ENCODE assay signal across 15 cellular contexts in the genomic region with DNA sequence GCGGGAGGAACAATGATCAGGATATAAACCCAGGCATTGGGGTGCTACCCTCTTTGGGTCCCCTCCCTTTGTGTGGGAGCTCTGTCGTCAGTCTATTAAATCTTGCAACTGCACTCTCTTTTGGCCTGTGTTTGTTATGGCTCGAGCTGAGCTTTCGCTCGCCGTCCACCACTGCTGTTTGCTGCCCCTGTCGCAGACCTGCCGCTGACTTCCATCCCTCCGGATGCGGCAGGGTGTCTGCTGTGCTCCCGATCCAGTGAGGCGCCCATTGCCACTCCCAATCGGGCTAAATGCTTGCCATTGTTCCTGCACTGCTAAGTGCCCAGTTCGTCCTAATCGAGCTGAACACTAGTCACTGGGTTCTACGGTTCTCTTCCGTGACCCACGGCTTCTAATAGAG.
"Had no signal": no experiment of that assay in that cellular context is flagged by ENCODE, and none has a peak within 500 bp of the region (broad histone marks: within the 10 kb centered on the region; RNA-seq: fewer than 3 reads in every experiment).

No MANE protein-coding gene starts in this region.

- H3K27ac Mint-ChIP-seq: effector memory CD8-positive, alpha-beta T cell; naive thymus-derived CD8-positive, alpha-beta T cell; stimulated activated memory B cell treated with anti-CD40 and anti-IgM and Interleukin-4, amounts not matched to agents 10 μg/mL and 1 μg/mL and 100 μg/mL, for 72 hours; stimulated activated naive CD8-positive, alpha-beta T cell treated with anti-CD3 and anti-CD28 coated beads, Interleukin-15, Interleukin-2, amounts not matched to agents 100 ng/mL and 50 ng/mL, for 24 hours had no signal

- H3K4me1 ChIP-seq: foreskin keratinocyte, spleen, tibial artery had no signal

- H3K4me3 ChIP-seq: mucosa of descending colon, spleen, tibial artery had no signal

- DNase-seq: effector memory CD8-positive, alpha-beta T cell; erythroblast; left colon; left ventricle myocardium superior; mucosa of descending colon; naive thymus-derived CD8-positive, alpha-beta T cell; spleen; stimulated activated CD4-positive, alpha-beta T cell treated with anti-CD3 and anti-CD28 coated beads, Interleukin-15, amount 100 ng/mL, for 24 hours; stimulated activated CD4-positive, alpha-beta T cell treated with anti-CD3 and anti-CD28 coated beads, Interleukin-1b, Interleukin-23, amount 100 ng/mL, for 48 hours; stimulated activated CD4-positive, alpha-beta T cell treated with anti-CD3 and anti-CD28 coated beads, Interleukin-4, amount 100 ng/mL, for 24 hours; tibial artery had no signal

- H3K27me3 ChIP-seq: foreskin keratinocyte, spleen, tibial artery had no signal

- H3K4me3 Mint-ChIP-seq: effector memory CD8-positive, alpha-beta T cell; naive thymus-derived CD8-positive, alpha-beta T cell; stimulated activated memory B cell treated with anti-CD40 and anti-IgM and Interleukin-4, amounts not matched to agents 10 μg/mL and 1 μg/mL and 100 μg/mL, for 72 hours; stimulated activated naive CD8-positive, alpha-beta T cell treated with anti-CD3 and anti-CD28 coated beads, Interleukin-15, Interleukin-2, amounts not matched to agents 100 ng/mL and 50 ng/mL, for 24 hours had no signal

- H3K36me3 ChIP-seq: spleen, tibial artery had no signal

- H3K27me3 Mint-ChIP-seq: effector memory CD8-positive, alpha-beta T cell; naive thymus-derived CD8-positive, alpha-beta T cell; stimulated activated memory B cell treated with anti-CD40 and anti-IgM and Interleukin-4, amounts not matched to agents 10 μg/mL and 1 μg/mL and 100 μg/mL, for 72 hours; stimulated activated naive CD8-positive, alpha-beta T cell treated with anti-CD3 and anti-CD28 coated beads, Interleukin-15, Interleukin-2, amounts not matched to agents 100 ng/mL and 50 ng/mL, for 24 hours had no signal

- H3K4me1 Mint-ChIP-seq: naive thymus-derived CD8-positive, alpha-beta T cell; stimulated activated memory B cell treated with anti-CD40 and anti-IgM and Interleukin-4, amounts not matched to agents 10 μg/mL and 1 μg/mL and 100 μg/mL, for 72 hours had no signal

- ATAC-seq: effector memory CD8-positive, alpha-beta T cell; foreskin keratinocyte; left colon; left ventricle myocardium superior; mucosa of descending colon; naive thymus-derived CD8-positive, alpha-beta T cell; sciatic nerve; stimulated activated memory B cell treated with anti-CD40 and anti-IgM and Interleukin-4, amounts not matched to agents 10 μg/mL and 1 μg/mL and 100 μg/mL, for 72 hours had no signal

- H3K36me3 Mint-ChIP-seq: naive thymus-derived CD8-positive, alpha-beta T cell; stimulated activated memory B cell treated with anti-CD40 and anti-IgM and Interleukin-4, amounts not matched to agents 10 μg/mL and 1 μg/mL and 100 μg/mL, for 72 hours had no signal

- H3K27ac ChIP-seq: foreskin keratinocyte, spleen, tibial artery had no signal

- H3K9me3 ChIP-seq: tibial artery had no signal
